19 cellular contexts compared by ENCODE assay signal in the genomic region with DNA sequence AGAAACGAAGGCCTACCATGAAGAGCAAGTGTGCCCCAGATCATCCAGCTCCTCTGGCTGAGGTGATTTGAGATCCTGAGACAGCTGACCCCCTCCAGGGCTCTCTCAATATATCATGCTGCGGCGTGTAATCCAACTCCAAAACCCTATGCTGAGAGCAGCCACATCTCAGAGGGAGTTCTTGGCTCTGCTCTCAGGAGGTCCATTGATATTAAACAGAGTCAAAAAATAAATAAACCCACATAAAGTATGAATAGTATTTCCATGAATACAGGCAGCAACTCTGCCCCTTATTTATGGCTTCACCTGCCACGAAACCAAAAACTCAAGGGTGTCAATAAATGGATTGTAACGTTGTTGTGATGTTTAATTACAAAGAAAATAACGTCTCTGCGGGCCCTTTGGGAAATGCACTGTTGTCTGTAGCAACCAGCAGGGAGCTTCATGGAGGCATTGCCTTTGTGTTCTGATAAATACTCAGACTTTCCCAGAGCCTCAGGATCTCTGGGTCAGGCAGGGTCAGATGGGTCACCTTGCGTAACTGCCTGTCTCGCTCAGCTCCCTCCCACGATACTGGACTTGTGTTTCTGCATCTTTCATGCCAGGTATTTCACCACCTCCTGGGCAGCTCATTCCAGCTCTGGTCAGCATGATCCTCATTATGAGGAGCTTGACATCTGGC.
DNase-seq lines count a peak whose midpoint lies in the region; ATAC-seq and TF ChIP-seq lines count a peak whose summit lies in the region.
"Had no signal": no experiment of that assay in that cellular context is flagged by ENCODE, and none has a peak within 500 bp of the region (broad histone marks: within the 10 kb centered on the region; RNA-seq: fewer than 3 reads in every experiment).

No MANE protein-coding gene starts in this region.

- H3K9ac ChIP-seq in HUES64 (ENCODE audit: low read depth, low read length), result no peak overlapping the region

- no peaks in the 10 kb centered on the region for H3K9me3 ChIP-seq in HUES64 (ENCODE audit: insufficient read depth, low read depth, low read length)
- H3K9me3 ChIP-seq in heart right ventricle, result peaks cover 0 to 10% (median 0%) of the 10 kb centered on the region in 11 donors
- no peaks in the 10 kb centered on the region for H3K9me3 ChIP-seq in psoas muscle
- H3K9me3 ChIP-seq: BE2C, HAP-1 had no signal

- peaks cover 28% of the 10 kb centered on the region for H3K4me1 ChIP-seq in HUES64 (ENCODE audit: insufficient read depth, low read length)
- peaks cover 4 to 28% (median 17%) of the 10 kb centered on the region in 9 donors for H3K4me1 ChIP-seq in heart right ventricle
- H3K4me1 ChIP-seq in psoas muscle, result peaks cover 17% of the 10 kb centered on the region
- H3K4me1 ChIP-seq: BE2C, HAP-1 had no signal

- no peak for TF ChIP-seq CTCF in heart right ventricle (IDR thresholded peaks at IDR 0.05)
- TF ChIP-seq CTCF in psoas muscle (IDR thresholded peaks at IDR 0.05), result no peak
- TF ChIP-seq CTCF in GM10266 (IDR thresholded peaks at IDR 0.05; ENCODE audit: control insufficient read depth, insufficient read depth, low read depth, missing control alignments), result no peak

- H3K36me3 ChIP-seq in HUES64 (ENCODE audit: insufficient read depth, low read length) (peaks cover 17% of the 10 kb centered on the region), heart right ventricle (peaks cover 0 to 12% (median 0%) of the 10 kb centered on the region in 9 donors), psoas muscle (ENCODE audit: insufficient read depth in 1 of 2, low read depth in 1 of 2) (peaks cover 0 to 8% of the 10 kb centered on the region in 2 donors)
- H3K36me3 ChIP-seq: BE2C, HAP-1 had no signal

- peak; percentile 94 for DNase-seq in NCI-H345 (lab: John Stamatoyannopoulos, UW)
- no peak for DNase-seq in heart right ventricle
- DNase-seq in psoas muscle, result no peak
- no peak for DNase-seq in stimulated activated naive CD4-positive, alpha-beta T cell (lab: John Stamatoyannopoulos, UW)
- DNase-seq in GM10266 (ENCODE audit: extremely low spot score), result no peak
- no peak for DNase-seq in medulla oblongata (ENCODE audit: extremely low spot score)
- DNase-seq: activated B cell treated with CpG ODN at 0.5 μM for 24 hours; activated CD8-positive, alpha-beta memory T cell treated with anti-CD3 and anti-CD28 coated beads, Interleukin-2, amount 10 ng/mL, durations not matched to agents 7 days and 5 days; activated effector memory CD4-positive, alpha-beta T cell treated with anti-CD3 and anti-CD28 coated beads, Interleukin-2, amount 50 U/mL, for 16 hours; BE2C; cortex of kidney; erythroblast; natural killer cell; NCI-H187; NCI-H526 treated with DMSO at 0.1 percent for 48 hours; trophoblast cell had no signal

- intact Hi-C loops in heart right ventricle (cut with DNase I), result no loop called here
- intact Hi-C loops in psoas muscle (cut with DNase I), result loop anchor here in 1 of 2 donors (5.0 kb wide), 1 partner anchor 165 kb away; the partner anchor contains the start of gene LARGE1

- no peaks in the 10 kb centered on the region for H3K27me3 ChIP-seq in HUES64 (ENCODE audit: insufficient read depth, low read length)
- no peaks in the 10 kb centered on the region for H3K27me3 ChIP-seq in heart right ventricle
- no peaks in the 10 kb centered on the region for H3K27me3 ChIP-seq in psoas muscle (ENCODE audit: insufficient read depth in 3 of 3, low read length in 2 of 3)
- H3K27me3 ChIP-seq: BE2C had no signal

- H3K27ac ChIP-seq in HUES64 (ENCODE audit: low read depth, low read length) (peak overlapping the region; percentile 11; the same call in 1 of the 2 replicates), heart right ventricle (peak overlapping the region in 9 of 10 donors; percentile 3 to 61 (median 50)), psoas muscle (peak overlapping the region; percentile 15)

- ATAC-seq in heart right ventricle, result peak; percentile 42 to 74 (median 48)
- peak; percentile 48 to 75 (median 70) for ATAC-seq in psoas muscle
- ATAC-seq: activated CD8-positive, alpha-beta memory T cell treated with anti-CD3 and anti-CD28 coated beads, Interleukin-2, amount 10 ng/mL, durations not matched to agents 7 days and 5 days; K562; natural killer cell had no signal

- 50% methylated on average over 10 of the region's 10 CpGs for WGBS in HUES64
- WGBS in heart right ventricle, 2 donors, result 42 to 51% methylated on average over 10 of the region's 10 CpGs
- 33 to 49% (median 36%) methylated on average over 10 of the region's 10 CpGs for WGBS in psoas muscle, 3 donors

- H3K4me3 ChIP-seq in HUES64 (ENCODE audit: low read length), result no peak overlapping the region
- no peak overlapping the region for H3K4me3 ChIP-seq in heart right ventricle
- H3K4me3 ChIP-seq in psoas muscle, result no peak overlapping the region
- H3K4me3 ChIP-seq: HAP-1, K562 had no signal
